9 cellular contexts compared by ENCODE assay signal in genomic region chr2:95077521-95077807, GRCh38. TPM values are rescaled to one million over a fixed set of nuclear protein-coding genes. Genes with fewer than 3 reads are reported as not detected.
DNase-seq lines count a peak whose midpoint lies in the region; ATAC-seq and TF ChIP-seq lines count a peak whose summit lies in the region.
"Had no signal": no experiment of that assay in that cellular context is flagged by ENCODE, and none has a peak within 500 bp of the region (broad histone marks: within the 10 kb centered on the region; RNA-seq: fewer than 3 reads in every experiment).

No MANE protein-coding gene starts in this region.

- H3K36me3 Mint-ChIP-seq in CD8-positive, alpha-beta memory T cell: no peaks in the 10 kb centered on the region
- peaks cover 2% of the 10 kb centered on the region for H3K36me3 Mint-ChIP-seq in activated T-helper 1 cell treated with anti-CD3 and anti-CD28 coated beads, Interleukin-12 subunit alpha, Interleukin-12 subunit beta, Interleukin-2, Interleukin-4 antibody, amounts not matched to agents 30 ng/mL and 10 ng/mL and 1 ng/mL, durations not matched to agents 14 hours and 24 hours and 36 hours (ENCODE audit: low read depth)
- H3K36me3 Mint-ChIP-seq in mesothelial cell of epicardium: no peaks in the 10 kb centered on the region

- peak overlapping the region in 5 of 8 donors; percentile 62 to 86 (median 76) for H3K27ac Mint-ChIP-seq in CD8-positive, alpha-beta memory T cell
- H3K27ac Mint-ChIP-seq in activated T-helper 1 cell treated with anti-CD3 and anti-CD28 coated beads, Interleukin-12 subunit alpha, Interleukin-12 subunit beta, Interleukin-2, Interleukin-4 antibody, amounts not matched to agents 30 ng/mL and 10 ng/mL and 1 ng/mL, durations not matched to agents 14 hours and 24 hours and 36 hours: peak overlapping the region; percentile 99
- no peak overlapping the region for H3K27ac Mint-ChIP-seq in mesothelial cell of epicardium

- peak in 1 of 5 donors; percentile 9 for DNase-seq in CD8-positive, alpha-beta memory T cell
- DNase-seq in GM20000 (ENCODE audit: low spot score) (peak; percentile 16), mesothelial cell of epicardium (ENCODE audit: low spot score in 2 of 2, unreplicated experiment in 2 of 2) (no peak), GDM1 (lab: John Stamatoyannopoulos, UW) (no peak), DMS153 treated with DMSO at 0.1 percent for 48 hours (lab: John Stamatoyannopoulos, UW; ENCODE audit: unreplicated experiment) (no peak)
- no peak for DNase-seq in activated T-helper 1 cell treated with anti-CD3 and anti-CD28 coated beads, Interleukin-12 subunit alpha, Interleukin-12 subunit beta, Interleukin-2, Interleukin-4 antibody, amounts not matched to agents 30 ng/mL and 10 ng/mL and 1 ng/mL, durations not matched to agents 14 hours and 24 hours and 36 hours (ENCODE audit: low spot score)
- DNase-seq in stimulated activated CD4-positive, alpha-beta T cell treated with anti-CD3 and anti-CD28 coated beads, Interleukin-4, amount 100 ng/mL, for 4 hours: no peak
- DNase-seq: NCI-H446 treated with DMSO at 0.1 percent for 48 hours had no signal

- H3K4me1 ChIP-seq in CD8-positive, alpha-beta memory T cell (ENCODE audit: insufficient read depth, low read length): peaks cover 69% of the 10 kb centered on the region

- H3K36me3 ChIP-seq in CD8-positive, alpha-beta memory T cell (ENCODE audit: insufficient read depth, low read length): no peaks in the 10 kb centered on the region

- no peaks in the 10 kb centered on the region for H3K27me3 ChIP-seq in CD8-positive, alpha-beta memory T cell (ENCODE audit: insufficient read depth, low read length, poor library complexity, severe bottlenecking)

- no peak overlapping the region for H3K27ac ChIP-seq in CD8-positive, alpha-beta memory T cell (ENCODE audit: low read depth, low read length)

- peak overlapping the region in 6 of 7 donors; percentile 56 to 77 (median 71) for H3K4me3 Mint-ChIP-seq in CD8-positive, alpha-beta memory T cell
- peak overlapping the region; percentile 90 for H3K4me3 Mint-ChIP-seq in activated T-helper 1 cell treated with anti-CD3 and anti-CD28 coated beads, Interleukin-12 subunit alpha, Interleukin-12 subunit beta, Interleukin-2, Interleukin-4 antibody, amounts not matched to agents 30 ng/mL and 10 ng/mL and 1 ng/mL, durations not matched to agents 14 hours and 24 hours and 36 hours
- peak overlapping the region; percentile 68 for H3K4me3 Mint-ChIP-seq in mesothelial cell of epicardium

- no peak for TF ChIP-seq CTCF in GM20000 (IDR thresholded peaks at IDR 0.05; ENCODE audit: extremely low read depth, missing control alignments)
- TF ChIP-seq CTCF in mesothelial cell of epicardium (IDR thresholded peaks at IDR 0.05; ENCODE audit: unreplicated experiment): no peak

- H3K9me3 ChIP-seq in CD8-positive, alpha-beta memory T cell (ENCODE audit: low read length): no peaks in the 10 kb centered on the region

- peaks cover 0 to 12% of the 10 kb centered on the region in 2 donors for H3K27me3 Mint-ChIP-seq in CD8-positive, alpha-beta memory T cell
- H3K27me3 Mint-ChIP-seq in activated T-helper 1 cell treated with anti-CD3 and anti-CD28 coated beads, Interleukin-12 subunit alpha, Interleukin-12 subunit beta, Interleukin-2, Interleukin-4 antibody, amounts not matched to agents 30 ng/mL and 10 ng/mL and 1 ng/mL, durations not matched to agents 14 hours and 24 hours and 36 hours (ENCODE audit: insufficient read depth): no peaks in the 10 kb centered on the region
- peaks cover 62% of the 10 kb centered on the region for H3K27me3 Mint-ChIP-seq in mesothelial cell of epicardium (ENCODE audit: low read depth)

- peaks cover 40 to 69% (median 49%) of the 10 kb centered on the region in 3 donors for H3K4me1 Mint-ChIP-seq in CD8-positive, alpha-beta memory T cell
- peaks cover 71% of the 10 kb centered on the region for H3K4me1 Mint-ChIP-seq in activated T-helper 1 cell treated with anti-CD3 and anti-CD28 coated beads, Interleukin-12 subunit alpha, Interleukin-12 subunit beta, Interleukin-2, Interleukin-4 antibody, amounts not matched to agents 30 ng/mL and 10 ng/mL and 1 ng/mL, durations not matched to agents 14 hours and 24 hours and 36 hours (ENCODE audit: low read depth)
- H3K4me1 Mint-ChIP-seq in mesothelial cell of epicardium: peaks cover 3% of the 10 kb centered on the region

- H3K4me3 ChIP-seq in CD8-positive, alpha-beta memory T cell (ENCODE audit: low read length): no peak overlapping the region

- no peak for ATAC-seq in GM18858 (IDR thresholded peaks at IDR 0.05; ENCODE audit: unreplicated experiment)

- POLR2A ChIA-PET in CD8-positive, alpha-beta memory T cell (lab: Charles Lee): interaction anchor here (1.2 to 4.2 kb wide), 3 partner anchors 15 to 53 kb away, joined by 3 to 38 read pairs (median 16); partner anchors contain the start of genes MAL and MRPS5

- intact Hi-C loops in activated T-helper 1 cell treated with anti-CD3 and anti-CD28 coated beads, Interleukin-12 subunit alpha, Interleukin-12 subunit beta, Interleukin-2, Interleukin-4 antibody, amounts not matched to agents 30 ng/mL and 10 ng/mL and 1 ng/mL, durations not matched to agents 14 hours and 24 hours and 36 hours (cut with micrococcal nuclease): loop anchor here (1.0 to 10.0 kb wide), 3 partner anchors 37 to 130 kb away; partner anchors contain the start of genes ZNF2 and ZNF892

- no peaks in the 10 kb centered on the region for H3K9me3 Mint-ChIP-seq in CD8-positive, alpha-beta memory T cell
- no peaks in the 10 kb centered on the region for H3K9me3 Mint-ChIP-seq in activated T-helper 1 cell treated with anti-CD3 and anti-CD28 coated beads, Interleukin-12 subunit alpha, Interleukin-12 subunit beta, Interleukin-2, Interleukin-4 antibody, amounts not matched to agents 30 ng/mL and 10 ng/mL and 1 ng/mL, durations not matched to agents 14 hours and 24 hours and 36 hours
- H3K9me3 Mint-ChIP-seq in mesothelial cell of epicardium: no peaks in the 10 kb centered on the region

- CTCF ChIA-PET in CD8-positive, alpha-beta memory T cell (lab: Charles Lee): interaction anchor here (0.7 to 12.7 kb wide), 15 partner anchors 9 to 85 kb away, joined by 3 to 286 read pairs (median 5); partner anchors contain the start of genes MAL and MRPS5

RNA-seq across cellular contexts. Expression of gene MRPS5, which starts 44.1 kb away (rescaled TPM):
- 10 to 100 TPM; 69.0 to 75.9 TPM for total RNA-seq in CD8-positive, alpha-beta memory T cell
- 45.8 TPM for polyA plus RNA-seq in CD8-positive, alpha-beta memory T cell
- 89.6 and 93.6 TPM in 2 replicates for total RNA-seq in activated T-helper 1 cell treated with anti-CD3 and anti-CD28 coated beads, Interleukin-12 subunit alpha, Interleukin-12 subunit beta, Interleukin-2, Interleukin-4 antibody, amounts not matched to agents 30 ng/mL and 10 ng/mL and 1 ng/mL, durations not matched to agents 14 hours and 24 hours and 36 hours
- 45.2 to 47.6 TPM (median 45.8 TPM) in 3 replicates for total RNA-seq in mesothelial cell of epicardium

RNA-seq across cellular contexts. Expression of gene MAL, which starts 52.0 kb away (rescaled TPM):
- 10 to 100 TPM; 25.2 to 27.3 TPM for total RNA-seq in CD8-positive, alpha-beta memory T cell
- polyA plus RNA-seq in CD8-positive, alpha-beta memory T cell: 50.4 TPM
- 264 and 272 TPM in 2 replicates for total RNA-seq in activated T-helper 1 cell treated with anti-CD3 and anti-CD28 coated beads, Interleukin-12 subunit alpha, Interleukin-12 subunit beta, Interleukin-2, Interleukin-4 antibody, amounts not matched to agents 30 ng/mL and 10 ng/mL and 1 ng/mL, durations not matched to agents 14 hours and 24 hours and 36 hours
- not detected in 3 replicates for total RNA-seq in mesothelial cell of epicardium

Comparison
In these comparisons a context has a peak if more than half of its experiments do, and no peak if none do; other contexts are left out.
1. RNA of gene MAL, which starts 52.0 kb away (total RNA-seq): 264 to 272 TPM in activated T-helper 1 cell treated with anti-CD3 and anti-CD28 coated beads, Interleukin-12 subunit alpha, Interleukin-12 subunit beta, Interleukin-2, Interleukin-4 antibody, amounts not matched to agents 30 ng/mL and 10 ng/mL and 1 ng/mL, durations not matched to agents 14 hours and 24 hours and 36 hours and 25.2 to 27.3 TPM in CD8-positive, alpha-beta memory T cell; not detected in mesothelial cell of epicardium; every median in the first group is over 10 times any median in the second.
2. Peak in every context shown above with its lines, with median percentiles within 50 percentile points of each other: H3K4me3 Mint-ChIP-seq.